In genomic region chr21:46024983-46025860, GRCh38 we compare ENCODE assay signal across 13 cellular contexts. TPM values are rescaled to one million over a fixed set of nuclear protein-coding genes. Genes with fewer than 3 reads are reported as not detected.
DNase-seq lines count a peak whose midpoint lies in the region; TF ChIP-seq lines count a peak whose summit lies in the region.
"Had no signal": no experiment of that assay in that cellular context is flagged by ENCODE, and none has a peak within 500 bp of the region (broad histone marks: within the 10 kb centered on the region; RNA-seq: fewer than 3 reads in every experiment).

No MANE protein-coding gene starts in this region.

- H3K4me3 ChIP-seq in SK-N-SH (ENCODE audit: low read depth in 2 of 2, low read length in 1 of 2) (no peak overlapping the region), fibroblast of villous mesenchyme (ENCODE audit: low read depth, low read length) (no peak overlapping the region)

- no peaks in the 10 kb centered on the region for H3K27me3 Mint-ChIP-seq in Calu3 (ENCODE audit: unreplicated experiment)

- H3K9me3 Mint-ChIP-seq in Calu3 (ENCODE audit: low read depth, unreplicated experiment), result no peaks in the 10 kb centered on the region

- no peaks in the 10 kb centered on the region for H3K27me3 ChIP-seq in SK-N-SH (ENCODE audit: insufficient read depth)

- no peak overlapping the region for H3K4me2 ChIP-seq in SK-N-SH

- CTCF ChIA-PET in Calu3 (lab: Charles Lee), result interaction anchor here (0.6 kb wide), 1 partner anchor 52 kb away, joined by 6 read pairs; no protein-coding TSS in a partner anchor
- CTCF ChIA-PET in SK-N-SH (lab: Yijun Ruan, JAX), result interaction anchor here (0.6 kb wide), 1 partner anchor 19 kb away, joined by 3 read pairs; no protein-coding TSS in a partner anchor

- no peaks in the 10 kb centered on the region for H4K20me1 ChIP-seq in SK-N-SH (ENCODE audit: insufficient read depth)

- DNase-seq in Calu3 (no peak), SK-N-SH (no peak), fibroblast of villous mesenchyme (ENCODE audit: low read depth) (peak; percentile 95), posterior vena cava (ENCODE audit: low spot score) (peak; percentile 32), DMS153 (lab: John Stamatoyannopoulos, UW) (no peak), NCI-H1930 (lab: John Stamatoyannopoulos, UW) (no peak), C1 segment of cervical spinal cord (lab: John Stamatoyannopoulos, UW) (no peak)
- no peak for DNase-seq in activated CD4-positive, alpha-beta T cell treated with anti-CD3 and anti-CD28 coated beads for 4 hours
- DNase-seq: activated T-cell treated with anti-CD3 and anti-CD28 coated beads, Interleukin-2, amount 50 U/mL, for 1 hour; CD8-positive, alpha-beta memory T cell; cortex of kidney; hypothalamus; NCI-H2227 treated with DMSO at 0.1 percent for 48 hours had no signal

- H3K36me3 ChIP-seq in SK-N-SH (replicated peaks in 1 of 2; ENCODE audit: control insufficient read depth in 1 of 2, insufficient read depth in 2 of 2, low read length in 1 of 2), result no peaks in the 10 kb centered on the region

- no peak overlapping the region for H2AFZ ChIP-seq in SK-N-SH (ENCODE audit: low read depth)

- intact Hi-C loops in Calu3 (cut with micrococcal nuclease; ENCODE audit: unreplicated experiment) (no loop called here), posterior vena cava (cut with DNase I) (no loop called here)

- H3K27ac ChIP-seq in SK-N-SH (ENCODE audit: low read depth in 2 of 2, low read length in 1 of 2), result peak overlapping the region; percentile 11 to 19; a peak in 2 of 4 replicates

- TF ChIP-seq CTCF in Calu3 (IDR thresholded peaks at IDR 0.05; ENCODE audit: unreplicated experiment) (no peak), SK-N-SH (IDR thresholded peaks at IDR 0.05) (no peak), fibroblast of villous mesenchyme (IDR thresholded peaks at IDR 0.05; ENCODE audit: insufficient read depth, low read depth, low read length) (no peak)

- no peak for TF ChIP-seq RAD21 in SK-N-SH (IDR thresholded peaks at IDR 0.05; ENCODE audit: low read length)

- no peak for TF ChIP-seq EP300 in SK-N-SH (IDR thresholded peaks at IDR 0.05; ENCODE audit: borderline replicate concordance in 1 of 2, low read depth in 1 of 2, low read length in 1 of 2)

- peaks cover 23% of the 10 kb centered on the region for H3K4me1 Mint-ChIP-seq in Calu3 (ENCODE audit: low read depth, unreplicated experiment)
- H3K4me1 Mint-ChIP-seq: CD8-positive, alpha-beta memory T cell had no signal

- no peaks in the 10 kb centered on the region; a peak in 2 of 4 replicates for H3K4me1 ChIP-seq in SK-N-SH (ENCODE audit: control insufficient read depth in 1 of 2, insufficient read depth in 2 of 2, low read depth in 1 of 2, low read length in 1 of 2)

- no peaks in the 10 kb centered on the region for H3K36me3 Mint-ChIP-seq in Calu3 (ENCODE audit: insufficient read depth, unreplicated experiment)

- H3K9ac ChIP-seq in SK-N-SH, result no peak overlapping the region

- WGBS in SK-N-SH (ENCODE audit: low lambda C conversion rate), result 72% methylated on average over 3 of the region's 3 CpGs

- H3F3A ChIP-seq in SK-N-SH (replicated peaks; ENCODE audit: insufficient read depth), result no peaks in the 10 kb centered on the region

- no peaks in the 10 kb centered on the region for H3K9me3 ChIP-seq in SK-N-SH

- H3K27ac Mint-ChIP-seq in Calu3 (ENCODE audit: unreplicated experiment), result peak overlapping the region; percentile 47

- no peaks in the 10 kb centered on the region for H3K9me2 ChIP-seq in SK-N-SH

- POLR2A ChIA-PET in SK-N-SH (lab: Yijun Ruan, JAX), result no interaction called here

- no peak overlapping the region for H3K4me3 Mint-ChIP-seq in Calu3 (ENCODE audit: low read depth, unreplicated experiment)
- H3K4me3 Mint-ChIP-seq: CD8-positive, alpha-beta memory T cell had no signal

- H3K79me2 ChIP-seq in SK-N-SH (ENCODE audit: insufficient read depth), result no peaks in the 10 kb centered on the region

- no TSS peak for BruUV-seq in Calu3 (replicated peaks; lab: Mats Ljungman, UMichigan)

TF ChIP-seq in SK-N-SH, 30 proteins besides CTCF, POLR2A, EP300 and RAD21:
- TF ChIP-seq PBX3 (IDR thresholded peaks at IDR 0.05) (0 out of 2 replicates have a peak, but pooled peaks have one; percentile 28), TCF12 (IDR thresholded peaks at IDR 0.05) (0 out of 2 replicates have a peak, but pooled peaks have one; percentile 11), YY1 (IDR thresholded peaks at IDR 0.05; ENCODE audit: low read depth) (no peak)

RNA-seq across cellular contexts. Expression of gene COL6A1, which starts 43.7 kb away (rescaled TPM):
- total RNA-seq in Calu3 (2022) (17.8 and 18.5 TPM in 2 replicates), fibroblast of villous mesenchyme (538 and 819 TPM in 2 replicates), posterior vena cava (100 to 1,000 TPM; 606 to 689 TPM)
- 37.3 and 107 TPM in 2 replicates for polyA plus RNA-seq in SK-N-SH (2012; rRNA removed)
- 34.3 and 65.0 TPM in 2 replicates for polyA plus RNA-seq in SK-N-SH (2012; cell fraction: cytosol; rRNA removed)
- polyA plus RNA-seq in SK-N-SH (2012; cell fraction: nucleus; rRNA removed), result 241 and 268 TPM in 2 replicates

Comparison
In these comparisons a context has a peak if more than half of its experiments do, and no peak if none do; other contexts are left out.
1. DNase-seq: peak in fibroblast of villous mesenchyme (single experiment) and posterior vena cava (single experiment); none in Calu3 (single experiment), SK-N-SH (single experiment), DMS153 (single experiment), activated CD4-positive, alpha-beta T cell treated with anti-CD3 and anti-CD28 coated beads for 4 hours (0 of 2), NCI-H1930 (0 of 2) and C1 segment of cervical spinal cord (0 of 14).
2. RNA of gene COL6A1, which starts 43.7 kb away (total RNA-seq): 606 to 689 TPM in posterior vena cava and 538 to 819 TPM in fibroblast of villous mesenchyme; 17.8 to 18.5 TPM in Calu3; every median in the first group is over 10 times any median in the second.